17 cellular contexts compared by ENCODE assay signal in the genomic region with DNA sequence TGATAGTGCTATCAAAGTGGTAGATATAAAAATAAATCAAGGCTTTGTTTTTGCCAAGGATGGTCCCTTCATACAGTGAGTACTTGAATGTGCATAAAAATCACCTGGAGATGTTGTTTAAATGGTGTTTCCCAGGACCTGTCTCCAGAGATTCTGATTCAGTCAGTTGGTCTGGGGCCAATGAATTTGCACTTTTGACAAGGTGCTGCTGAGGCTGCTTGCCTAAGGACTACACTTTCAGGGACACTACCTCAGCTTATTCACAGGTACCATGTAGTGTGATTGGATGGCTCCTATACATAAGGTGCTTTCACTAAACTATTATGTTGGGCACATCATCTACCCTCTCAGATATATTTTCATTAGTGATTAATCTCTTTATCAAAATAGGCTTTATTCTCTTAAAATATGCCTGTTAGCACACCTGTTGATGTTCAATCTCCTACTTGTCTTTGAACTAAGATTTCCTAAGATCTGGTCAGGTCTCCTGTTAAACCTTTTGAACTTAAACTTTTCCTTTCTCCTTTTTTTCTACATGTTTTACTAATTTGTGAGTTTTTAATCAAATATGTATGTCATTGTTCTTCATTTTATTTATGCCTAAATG.
"Had no signal": no experiment of that assay in that cellular context is flagged by ENCODE, and none has a peak within 500 bp of the region (broad histone marks: within the 10 kb centered on the region; RNA-seq: fewer than 3 reads in every experiment).

No MANE protein-coding gene starts in this region.

- H3K9me3 ChIP-seq: gastrocnemius medialis, upper lobe of left lung had no signal

- H2AFZ ChIP-seq: parathyroid adenoma had no signal

- H3K4me3 Mint-ChIP-seq: activated CD4-positive, alpha-beta memory T cell treated with anti-CD3 and anti-CD28 coated beads, Interleukin-2, amount 10 ng/mL, durations not matched to agents 7 days and 5 days; activated naive CD8-positive, alpha-beta T cell; dendritic cell treated with granulocyte-macrophage colony-stimulating factor and Interleukin-4, amounts not matched to agents 40 ng/mL and 50 ng/mL, for 4 days; T-helper 1 cell treated with Interleukin-12 subunit alpha and Interleukin-12 subunit beta and Interleukin-4 antibody, amounts not matched to agents 30 μg/mL and 1 μg/mL, for 36 hours had no signal

- H3K27me3 ChIP-seq: gastrocnemius medialis, heart left ventricle, upper lobe of left lung had no signal

- H3K4me3 ChIP-seq: gastrocnemius medialis, heart left ventricle, upper lobe of left lung had no signal

- H3K27ac ChIP-seq: epithelial cell of prostate, heart left ventricle, parathyroid adenoma, upper lobe of left lung, WERI-Rb-1 had no signal

- H3K9ac ChIP-seq: parathyroid adenoma had no signal

- H3K27ac Mint-ChIP-seq: activated CD4-positive, alpha-beta memory T cell treated with anti-CD3 and anti-CD28 coated beads, Interleukin-2, amount 10 ng/mL, durations not matched to agents 7 days and 5 days; activated naive CD8-positive, alpha-beta T cell; dendritic cell treated with granulocyte-macrophage colony-stimulating factor and Interleukin-4, amounts not matched to agents 40 ng/mL and 50 ng/mL, for 4 days; T-helper 1 cell treated with Interleukin-12 subunit alpha and Interleukin-12 subunit beta and Interleukin-4 antibody, amounts not matched to agents 30 μg/mL and 1 μg/mL, for 36 hours had no signal

- ATAC-seq: gastrocnemius medialis had no signal

- H3K27me3 Mint-ChIP-seq: activated CD4-positive, alpha-beta memory T cell treated with anti-CD3 and anti-CD28 coated beads, Interleukin-2, amount 10 ng/mL, durations not matched to agents 7 days and 5 days; activated naive CD8-positive, alpha-beta T cell; dendritic cell treated with granulocyte-macrophage colony-stimulating factor and Interleukin-4, amounts not matched to agents 40 ng/mL and 50 ng/mL, for 4 days; naive B cell had no signal

- DNase-seq: activated CD4-positive, alpha-beta memory T cell treated with anti-CD3 and anti-CD28 coated beads, Interleukin-2, amount 10 ng/mL, durations not matched to agents 7 days and 5 days; activated gamma-delta T cell treated with Interleukin-2 at 50 U/mL for 16 hours; activated T-cell treated with anti-CD3 and anti-CD28 coated beads, Interleukin-2, amount 50 U/mL, for 48 hours; amniotic stem cell; effector memory CD4-positive, alpha-beta T cell; gastrocnemius medialis; heart left ventricle; naive B cell; stimulated activated CD4-positive, alpha-beta T cell treated with anti-CD3 and anti-CD28 coated beads, Interleukin-2, amount 100 ng/mL, for 48 hours; stimulated activated naive CD4-positive, alpha-beta T cell; upper lobe of left lung; WERI-Rb-1 had no signal
